ENCODE assay signal across 9 cellular contexts in genomic region chr20:37270586-37271420, GRCh38. TPM values are rescaled to one million over a fixed set of nuclear protein-coding genes. Genes with fewer than 3 reads are reported as not detected.
A peak's percentile ranks its signal among the peaks of the same experiment; 100 is the strongest.
DNase-seq lines count a peak whose midpoint lies in the region; ATAC-seq, FAIRE-seq and TF ChIP-seq lines count a peak whose summit lies in the region.
"Had no signal": no experiment of that assay in that cellular context is flagged by ENCODE, and none has a peak within 500 bp of the region (broad histone marks: within the 10 kb centered on the region; RNA-seq: fewer than 3 reads in every experiment).

No MANE protein-coding gene starts in this region.

- CTCF ChIA-PET in WTC11 (lab: Charles Lee), result interaction anchor here (0.7 to 5.9 kb wide), 11 partner anchors 9 to 267 kb away, joined by 3 to 35 read pairs (median 4); no protein-coding TSS in a partner anchor
- CTCF ChIA-PET in activated CD8-positive, alpha-beta T cell treated with anti-CD3 and anti-CD28 coated beads, Interleukin-2, amount 10 ng/mL, durations not matched to agents 7 days and 5 days (lab: Charles Lee), result interaction anchor here (0.7 to 3.9 kb wide), 7 partner anchors 17 to 263 kb away, joined by 3 to 35 read pairs (median 5); no protein-coding TSS in a partner anchor

- no peaks in the 10 kb centered on the region for H3K36me3 Mint-ChIP-seq in natural killer cell
- no peaks in the 10 kb centered on the region for H3K36me3 Mint-ChIP-seq in WTC11
- no peaks in the 10 kb centered on the region for H3K36me3 Mint-ChIP-seq in activated T-helper 2 cell treated with anti-CD3 and anti-CD28 coated beads, Interferon-gamma antibody, Interleukin-2, Interleukin-4, amounts not matched to agents 10 μg/mL and 5 μg/mL and 100 μg/mL, durations not matched to agents 14 hours and 24 hours and 36 hours (ENCODE audit: low read depth)
- H3K36me3 Mint-ChIP-seq in activated CD8-positive, alpha-beta T cell treated with anti-CD3 and anti-CD28 coated beads, Interleukin-2, amount 10 ng/mL, durations not matched to agents 7 days and 5 days (ENCODE audit: low read depth), result no peaks in the 10 kb centered on the region

- intact Hi-C loops in natural killer cell (cut with micrococcal nuclease), result no loop called here
- intact Hi-C loops in activated T-helper 2 cell treated with anti-CD3 and anti-CD28 coated beads, Interferon-gamma antibody, Interleukin-2, Interleukin-4, amounts not matched to agents 10 μg/mL and 5 μg/mL and 100 μg/mL, durations not matched to agents 14 hours and 24 hours and 36 hours (cut with micrococcal nuclease), result no loop called here

- peak; percentile 83 for FAIRE-seq in GM12892 (lab: Jason Lieb, UNC)

- H3K4me3 Mint-ChIP-seq in natural killer cell (no peak overlapping the region), WTC11 (no peak overlapping the region)
- H3K4me3 Mint-ChIP-seq in activated T-helper 2 cell treated with anti-CD3 and anti-CD28 coated beads, Interferon-gamma antibody, Interleukin-2, Interleukin-4, amounts not matched to agents 10 μg/mL and 5 μg/mL and 100 μg/mL, durations not matched to agents 14 hours and 24 hours and 36 hours (ENCODE audit: low read depth), result no peak overlapping the region
- H3K4me3 Mint-ChIP-seq in activated CD8-positive, alpha-beta T cell treated with anti-CD3 and anti-CD28 coated beads, Interleukin-2, amount 10 ng/mL, durations not matched to agents 7 days and 5 days, result no peak overlapping the region

- H3K9me3 Mint-ChIP-seq in natural killer cell, result no peaks in the 10 kb centered on the region
- H3K9me3 Mint-ChIP-seq in WTC11, result no peaks in the 10 kb centered on the region
- no peaks in the 10 kb centered on the region for H3K9me3 Mint-ChIP-seq in activated T-helper 2 cell treated with anti-CD3 and anti-CD28 coated beads, Interferon-gamma antibody, Interleukin-2, Interleukin-4, amounts not matched to agents 10 μg/mL and 5 μg/mL and 100 μg/mL, durations not matched to agents 14 hours and 24 hours and 36 hours
- H3K9me3 Mint-ChIP-seq in activated CD8-positive, alpha-beta T cell treated with anti-CD3 and anti-CD28 coated beads, Interleukin-2, amount 10 ng/mL, durations not matched to agents 7 days and 5 days (ENCODE audit: insufficient read depth), result no peaks in the 10 kb centered on the region

- peaks cover 0 to 5% of the 10 kb centered on the region in 2 donors for H3K27me3 Mint-ChIP-seq in natural killer cell (ENCODE audit: low read depth in 2 of 2)
- H3K27me3 Mint-ChIP-seq in WTC11 (ENCODE audit: low read depth), result no peaks in the 10 kb centered on the region; the same call in 1 of the 2 replicates
- H3K27me3 Mint-ChIP-seq in activated T-helper 2 cell treated with anti-CD3 and anti-CD28 coated beads, Interferon-gamma antibody, Interleukin-2, Interleukin-4, amounts not matched to agents 10 μg/mL and 5 μg/mL and 100 μg/mL, durations not matched to agents 14 hours and 24 hours and 36 hours (ENCODE audit: low read depth), result peaks cover 6% of the 10 kb centered on the region
- H3K27me3 Mint-ChIP-seq in activated CD8-positive, alpha-beta T cell treated with anti-CD3 and anti-CD28 coated beads, Interleukin-2, amount 10 ng/mL, durations not matched to agents 7 days and 5 days (ENCODE audit: low read depth), result no peaks in the 10 kb centered on the region

- H3K27ac Mint-ChIP-seq in natural killer cell (peak overlapping the region in 1 of 2 donors; percentile 56), WTC11 (no peak overlapping the region)
- H3K27ac Mint-ChIP-seq in activated T-helper 2 cell treated with anti-CD3 and anti-CD28 coated beads, Interferon-gamma antibody, Interleukin-2, Interleukin-4, amounts not matched to agents 10 μg/mL and 5 μg/mL and 100 μg/mL, durations not matched to agents 14 hours and 24 hours and 36 hours, result no peak overlapping the region
- H3K27ac Mint-ChIP-seq in activated CD8-positive, alpha-beta T cell treated with anti-CD3 and anti-CD28 coated beads, Interleukin-2, amount 10 ng/mL, durations not matched to agents 7 days and 5 days, result no peak overlapping the region

- DNase-seq in GM12892 (ENCODE audit: insufficient read length), result no peak
- DNase-seq in astrocyte of the hippocampus (ENCODE audit: low read depth, low spot score), result peak; percentile 47
- no peak for DNase-seq in natural killer cell
- no peak for DNase-seq in WTC11 (ENCODE audit: low spot score)
- DNase-seq in activated T-helper 2 cell treated with anti-CD3 and anti-CD28 coated beads, Interferon-gamma antibody, Interleukin-2, Interleukin-4, amounts not matched to agents 10 μg/mL and 5 μg/mL and 100 μg/mL, durations not matched to agents 14 hours and 24 hours and 36 hours (ENCODE audit: low spot score), result no peak
- DNase-seq in activated CD8-positive, alpha-beta T cell treated with anti-CD3 and anti-CD28 coated beads, Interleukin-2, amount 10 ng/mL, durations not matched to agents 7 days and 5 days, result no peak
- no peak for DNase-seq in DMS114 treated with DMSO at 0.1 percent for 48 hours (lab: John Stamatoyannopoulos, UW; ENCODE audit: unreplicated experiment)

- peak; percentile 52 for ATAC-seq in HG03442 (IDR thresholded peaks at IDR 0.05; ENCODE audit: unreplicated experiment)
- peak; percentile 29 to 74 (median 48) for ATAC-seq in natural killer cell
- no peak for ATAC-seq in WTC11
- ATAC-seq in activated CD8-positive, alpha-beta T cell treated with anti-CD3 and anti-CD28 coated beads, Interleukin-2, amount 10 ng/mL, durations not matched to agents 7 days and 5 days, result no peak

- no peak for TF ChIP-seq CTCF in natural killer cell (IDR thresholded peaks at IDR 0.05)
- no peak for TF ChIP-seq CTCF in WTC11 (IDR thresholded peaks at IDR 0.05)

- no peaks in the 10 kb centered on the region for H3K4me1 Mint-ChIP-seq in natural killer cell
- H3K4me1 Mint-ChIP-seq in WTC11, result peaks cover 39% of the 10 kb centered on the region
- no peaks in the 10 kb centered on the region for H3K4me1 Mint-ChIP-seq in activated T-helper 2 cell treated with anti-CD3 and anti-CD28 coated beads, Interferon-gamma antibody, Interleukin-2, Interleukin-4, amounts not matched to agents 10 μg/mL and 5 μg/mL and 100 μg/mL, durations not matched to agents 14 hours and 24 hours and 36 hours (ENCODE audit: low read depth)
- H3K4me1 Mint-ChIP-seq in activated CD8-positive, alpha-beta T cell treated with anti-CD3 and anti-CD28 coated beads, Interleukin-2, amount 10 ng/mL, durations not matched to agents 7 days and 5 days (ENCODE audit: low read depth), result peaks cover 7% of the 10 kb centered on the region

- POLR2A ChIA-PET in WTC11 (lab: Charles Lee), result interaction anchor here (1.5 kb wide), 1 partner anchor 126 kb away, joined by 3 read pairs; no protein-coding TSS in a partner anchor
- POLR2A ChIA-PET in activated CD8-positive, alpha-beta T cell treated with anti-CD3 and anti-CD28 coated beads, Interleukin-2, amount 10 ng/mL, durations not matched to agents 7 days and 5 days (lab: Charles Lee), result no interaction called here

- TF ChIP-seq POLR2A in GM12892 (IDR thresholded peaks at IDR 0.05; ENCODE audit: low read depth, low read length), result peak; percentile 23; the same call in 1 of the 2 replicates

TF ChIP-seq in WTC11, 78 proteins besides CTCF, POLR2A, EP300 and RAD21 (continues in another document):
- TF ChIP-seq ATF2 (CRISPR knock-in tag; IDR thresholded peaks at IDR 0.05; ENCODE audit: borderline replicate concordance, low read depth), result no peak
- TF ChIP-seq CREB1 (CRISPR knock-in tag; IDR thresholded peaks at IDR 0.05), result no peak
- TF ChIP-seq ERG (CRISPR knock-in tag; IDR thresholded peaks at IDR 0.05), result no peak
- TF ChIP-seq CDX4 (CRISPR knock-in tag; IDR thresholded peaks at IDR 0.05; ENCODE audit: borderline replicate concordance), result no peak

RNA-seq across cellular contexts. Expression of gene GHRH, which starts 9.2 kb away (rescaled TPM):
- polyA plus RNA-seq in GM12892 (2012; ENCODE audit: missing spikeins), result not detected
- total RNA-seq in natural killer cell (not detected), WTC11 (2021) (0.74 TPM in 1 of 3 replicates, not detected in the others)
- not detected in 2 replicates for total RNA-seq in activated T-helper 2 cell treated with anti-CD3 and anti-CD28 coated beads, Interferon-gamma antibody, Interleukin-2, Interleukin-4, amounts not matched to agents 10 μg/mL and 5 μg/mL and 100 μg/mL, durations not matched to agents 14 hours and 24 hours and 36 hours
- not detected for total RNA-seq in activated CD8-positive, alpha-beta T cell treated with anti-CD3 and anti-CD28 coated beads, Interleukin-2, amount 10 ng/mL, durations not matched to agents 7 days and 5 days
- polyA plus RNA-seq: adipose tissue had no signal

RNA-seq across cellular contexts. Expression of gene MANBAL, which starts 18.7 kb away (rescaled TPM):
- 26.6 TPM for polyA plus RNA-seq in GM12892 (2012; ENCODE audit: missing spikeins)
- total RNA-seq in natural killer cell, result 1 to 10 TPM; 5.1 to 7.9 (median 6.4) TPM
- 41.7 to 48.6 TPM (median 48.5 TPM) in 3 replicates for total RNA-seq in WTC11 (2021)
- total RNA-seq in activated T-helper 2 cell treated with anti-CD3 and anti-CD28 coated beads, Interferon-gamma antibody, Interleukin-2, Interleukin-4, amounts not matched to agents 10 μg/mL and 5 μg/mL and 100 μg/mL, durations not matched to agents 14 hours and 24 hours and 36 hours, result 12.8 and 14.2 TPM in 2 replicates
- 10 to 100 TPM; 10.1 to 10.9 TPM for total RNA-seq in activated CD8-positive, alpha-beta T cell treated with anti-CD3 and anti-CD28 coated beads, Interleukin-2, amount 10 ng/mL, durations not matched to agents 7 days and 5 days

Comparison
In these comparisons a context has a peak if more than half of its experiments do, and no peak if none do; other contexts are left out.
1. ATAC-seq: peak in HG03442 (single experiment) and natural killer cell (3 of 3); none in WTC11 (single experiment) and activated CD8-positive, alpha-beta T cell treated with anti-CD3 and anti-CD28 coated beads, Interleukin-2, amount 10 ng/mL, durations not matched to agents 7 days and 5 days (single experiment).